8 cellular contexts compared by ENCODE assay signal in genomic region chr20:63829943-63830820, GRCh38. TPM values are rescaled to one million over a fixed set of nuclear protein-coding genes. Genes with fewer than 3 reads are reported as not detected.
A peak's percentile ranks its signal among the peaks of the same experiment; 100 is the strongest.
DNase-seq lines count a peak whose midpoint lies in the region; ATAC-seq and TF ChIP-seq lines count a peak whose summit lies in the region.

No MANE protein-coding gene starts in this region.

- H3K9me3 ChIP-seq in endodermal cell (ENCODE audit: control insufficient read depth, low read length): no peaks in the 10 kb centered on the region

- H3K36me3 Mint-ChIP-seq in endodermal cell (ENCODE audit: low read depth) (no peaks in the 10 kb centered on the region), nephron (ENCODE audit: low read depth) (peaks cover 8% of the 10 kb centered on the region)

- H3K4me1 Mint-ChIP-seq in endodermal cell (peaks cover 30% of the 10 kb centered on the region), nephron (peaks cover 47% of the 10 kb centered on the region)

- TF ChIP-seq CTCF in endodermal cell (conservative IDR thresholded peaks at IDR 0.05) (no peak), nephron (IDR thresholded peaks at IDR 0.05; ENCODE audit: unreplicated experiment in 3 of 3) (no peak)

- H3K27ac ChIP-seq in endodermal cell (ENCODE audit: low read depth, low read length): no peak overlapping the region

- H3K27me3 ChIP-seq in endodermal cell (ENCODE audit: control insufficient read depth, insufficient read depth, low read length, poor library complexity, severe bottlenecking): peaks cover 9% of the 10 kb centered on the region

- peak overlapping the region; percentile 85 for H3K4me3 ChIP-seq in endodermal cell (ENCODE audit: low read length)

- DNase-seq in DMS79 treated with DMSO at 0.1 percent for 48 hours (lab: John Stamatoyannopoulos, UW) (peak; percentile 40), DMS79 (lab: John Stamatoyannopoulos, UW) (no peak), NCI-H69 (lab: John Stamatoyannopoulos, UW) (peak; percentile 49), endodermal cell (peak; percentile 68), mesenteric fat pad (ENCODE audit: low spot score) (no peak), activated gamma-delta T cell (lab: John Stamatoyannopoulos, UW) (no peak)

- WGBS in endodermal cell (ENCODE audit: insufficient coverage in 1 of 2, insufficient read length in 1 of 2), 2 experiments: 0 to 1% methylated on average over 48 to 95 of the region's 95 CpGs

- peak overlapping the region; percentile 56 for H3K9ac ChIP-seq in endodermal cell (ENCODE audit: extremely low read depth, low read length, poor library complexity, severe bottlenecking)

- H3K36me3 ChIP-seq in endodermal cell (ENCODE audit: control insufficient read depth, insufficient read depth, low read length): no peaks in the 10 kb centered on the region

- H3K9me3 Mint-ChIP-seq in endodermal cell: no peaks in the 10 kb centered on the region
- no peaks in the 10 kb centered on the region for H3K9me3 Mint-ChIP-seq in nephron

- H3K27ac Mint-ChIP-seq in endodermal cell (no peak overlapping the region), nephron (peak overlapping the region; percentile 90 to 96 (median 95))

- ATAC-seq in HG02840 (IDR thresholded peaks at IDR 0.05; ENCODE audit: low FRiP score, unreplicated experiment): no peak

- H3K27me3 Mint-ChIP-seq in endodermal cell (ENCODE audit: insufficient read depth) (peaks cover 32% of the 10 kb centered on the region), nephron (ENCODE audit: low read depth) (peaks cover 14% of the 10 kb centered on the region)

- H3K4me3 Mint-ChIP-seq in endodermal cell: peak overlapping the region; percentile 62
- peak overlapping the region; percentile 91 to 96 (median 95) for H3K4me3 Mint-ChIP-seq in nephron

- H3K4me1 ChIP-seq in endodermal cell (ENCODE audit: control insufficient read depth, insufficient read depth, low read length): peaks cover 7% of the 10 kb centered on the region

RNA-seq across cellular contexts. Expression of gene ZBTB46, which starts 0.9 kb away (rescaled TPM):
- 10 to 100 TPM; 24.9 to 25.9 TPM for total RNA-seq in endodermal cell
- 8.4 TPM for polyA plus RNA-seq in endodermal cell (2013, experiment 1 of 2)
- 7.5 TPM for polyA plus RNA-seq in endodermal cell (2013, experiment 2 of 2)
- 34.7 TPM for total RNA-seq in mesenteric fat pad

RNA-seq across cellular contexts. Expression of gene ABHD16B, which starts 31.1 kb away (rescaled TPM):
- total RNA-seq in endodermal cell (not detected), mesenteric fat pad (not detected)
- polyA plus RNA-seq in endodermal cell (2013, experiment 1 of 2): not detected
- polyA plus RNA-seq in endodermal cell (2013, experiment 2 of 2): not detected

RNA-seq across cellular contexts. Expression of gene TPD52L2, which starts 34.9 kb away (rescaled TPM):
- total RNA-seq in endodermal cell (10 to 100 TPM; 68.3 to 85.2 TPM), mesenteric fat pad (114 TPM)
- polyA plus RNA-seq in endodermal cell (2013, experiment 1 of 2): 68.0 TPM
- polyA plus RNA-seq in endodermal cell (2013, experiment 2 of 2): 64.1 TPM

Comparison
In these comparisons a context has a peak if more than half of its experiments do, and no peak if none do; other contexts are left out.
1. DNase-seq: peak in DMS79 treated with DMSO at 0.1 percent for 48 hours (single experiment), NCI-H69 (single experiment) and endodermal cell (single experiment); none in DMS79 (single experiment), mesenteric fat pad (single experiment) and activated gamma-delta T cell (single experiment).